ENCODE assay signal across 8 cellular contexts in genomic region chr11:1628506-1629325, GRCh38. TPM values are rescaled to one million over a fixed set of nuclear protein-coding genes. Genes with fewer than 3 reads are reported as not detected.
DNase-seq lines count a peak whose midpoint lies in the region; ATAC-seq and TF ChIP-seq lines count a peak whose summit lies in the region.

No MANE protein-coding gene starts in this region.

- H3K9me3 ChIP-seq in A673 (ENCODE audit: low read depth, low read length, poor library complexity, severe bottlenecking) = no peaks in the 10 kb centered on the region
- no peaks in the 10 kb centered on the region for H3K9me3 ChIP-seq in psoas muscle

- intact Hi-C loops in A673 (cut with micrococcal nuclease; ENCODE audit: unreplicated experiment) = loop anchor here (10.0 kb wide), 1 partner anchor 84 kb away; no protein-coding TSS in a partner anchor
- intact Hi-C loops in psoas muscle (cut with DNase I) = loop anchor here (2.0 to 5.0 kb wide), 2 partner anchors 84 to 86 kb away; no protein-coding TSS in a partner anchor

- POLR2A ChIA-PET in A673 (lab: Charles Lee; ENCODE audit: low non-redundant PET) = no interaction called here
- POLR2A ChIA-PET in RWPE1 (lab: Yijun Ruan, JAX; ENCODE audit: low non-redundant PET) = no interaction called here

- CTCF ChIA-PET in A673 (lab: Charles Lee) = interaction anchor here (1.0 kb wide), 1 partner anchor 82 kb away, joined by 4 read pairs; no protein-coding TSS in a partner anchor
- CTCF ChIA-PET in RWPE1 (lab: Yijun Ruan, JAX) = interaction anchor here (0.5 to 1.6 kb wide), 10 partner anchors 9 to 700 kb away, joined by 3 to 9 read pairs (median 3); no protein-coding TSS in a partner anchor

- H3K4me1 ChIP-seq in A673 (ENCODE audit: insufficient read depth, low read length, poor library complexity, severe bottlenecking) (no peaks in the 10 kb centered on the region), psoas muscle (no peaks in the 10 kb centered on the region)

- H3K27ac ChIP-seq in A673 (ENCODE audit: low read depth, low read length, poor library complexity, severe bottlenecking) (no peak overlapping the region), RWPE1 (no peak overlapping the region), psoas muscle (no peak overlapping the region)

- H3K4me3 ChIP-seq in A673 (ENCODE audit: low read depth, low read length, poor library complexity, severe bottlenecking) (no peak overlapping the region), psoas muscle (no peak overlapping the region)

- no TSS peak for BruUV-seq in A673 (replicated peaks; lab: Mats Ljungman, UMichigan)

- DNase-seq in A673 (ENCODE audit: low spot score) (peak; percentile 44), GM19240 (ENCODE audit: insufficient read length, low spot score) (peak; percentile 59), RWPE1 (ENCODE audit: low spot score) (peak; percentile 60), activated gamma-delta T cell treated with Interleukin-2 at 50 U/mL for 16 hours (peak; percentile 61), globus pallidus (ENCODE audit: low spot score) (peak; percentile 17), psoas muscle (peak; percentile 44 to 78)

- H3K36me3 ChIP-seq in A673 (ENCODE audit: insufficient read depth, low read length, poor library complexity, severe bottlenecking) (no peaks in the 10 kb centered on the region), psoas muscle (ENCODE audit: insufficient read depth in 1 of 2, low read depth in 1 of 2) (no peaks in the 10 kb centered on the region)

- no peaks in the 10 kb centered on the region for H3K27me3 ChIP-seq in A673 (replicated peaks; ENCODE audit: insufficient read depth, low read depth, low read length, poor library complexity)
- H3K27me3 ChIP-seq in psoas muscle (ENCODE audit: insufficient read depth in 3 of 3, low read length in 2 of 3) = peaks cover 0 to 31% (median 2%) of the 10 kb centered on the region in 3 donors

- 25 to 28% (median 25%) methylated on average over 35 of the region's 35 CpGs for WGBS in psoas muscle, 3 donors

- TF ChIP-seq CTCF in A673 (conservative IDR thresholded peaks at IDR 0.05; ENCODE audit: low read depth, low read length) = peak; percentile 92
- peak; percentile 88 for TF ChIP-seq CTCF in RWPE1 (conservative IDR thresholded peaks at IDR 0.05; ENCODE audit: low read depth)
- TF ChIP-seq CTCF in psoas muscle (IDR thresholded peaks at IDR 0.05) = peak; percentile 88

- ATAC-seq in psoas muscle (peak; percentile 84 to 95 (median 90)), GM19324 (IDR thresholded peaks at IDR 0.05; ENCODE audit: low FRiP score, unreplicated experiment) (no peak), HG03196 (IDR thresholded peaks at IDR 0.05; ENCODE audit: unreplicated experiment) (no peak)

RNA-seq across cellular contexts. Expression of gene KRTAP5-5, which starts 0.9 kb away (rescaled TPM):
- total RNA-seq in A673 (2021) = not detected in 2 replicates
- total RNA-seq in psoas muscle = not detected
- not detected for polyA plus RNA-seq in psoas muscle

RNA-seq across cellular contexts. Expression of gene KRTAP5-4, which starts 6.8 kb away (rescaled TPM):
- total RNA-seq in A673 (2021) = not detected in 2 replicates
- total RNA-seq in psoas muscle = not detected
- polyA plus RNA-seq in psoas muscle = not detected

RNA-seq across cellular contexts. Expression of gene KRTAP5-3, which starts 20.5 kb away (rescaled TPM):
- total RNA-seq in A673 (2021) (not detected in 2 replicates), psoas muscle (not detected)
- not detected for polyA plus RNA-seq in psoas muscle

RNA-seq across cellular contexts. Expression of gene KRTAP5-2, which starts 30.6 kb away (rescaled TPM):
- total RNA-seq in A673 (2021) (not detected in 2 replicates), psoas muscle (not detected)
- polyA plus RNA-seq in psoas muscle = not detected

RNA-seq across cellular contexts. Expression of gene KRTAP5-1, which starts 43.6 kb away (rescaled TPM):
- not detected in 2 replicates for total RNA-seq in A673 (2021)
- not detected for total RNA-seq in psoas muscle
- not detected for polyA plus RNA-seq in psoas muscle

Comparison
In these comparisons a context has a peak if more than half of its experiments do, and no peak if none do; other contexts are left out.
1. ATAC-seq: peak in psoas muscle (4 of 4); none in GM19324 (single experiment) and HG03196 (single experiment).
2. Peak in every context shown above with its lines, with median percentiles within 50 percentile points of each other: DNase-seq and CTCF ChIP-seq.